ENCODE assay signal across 1 cellular context in the genomic region with DNA sequence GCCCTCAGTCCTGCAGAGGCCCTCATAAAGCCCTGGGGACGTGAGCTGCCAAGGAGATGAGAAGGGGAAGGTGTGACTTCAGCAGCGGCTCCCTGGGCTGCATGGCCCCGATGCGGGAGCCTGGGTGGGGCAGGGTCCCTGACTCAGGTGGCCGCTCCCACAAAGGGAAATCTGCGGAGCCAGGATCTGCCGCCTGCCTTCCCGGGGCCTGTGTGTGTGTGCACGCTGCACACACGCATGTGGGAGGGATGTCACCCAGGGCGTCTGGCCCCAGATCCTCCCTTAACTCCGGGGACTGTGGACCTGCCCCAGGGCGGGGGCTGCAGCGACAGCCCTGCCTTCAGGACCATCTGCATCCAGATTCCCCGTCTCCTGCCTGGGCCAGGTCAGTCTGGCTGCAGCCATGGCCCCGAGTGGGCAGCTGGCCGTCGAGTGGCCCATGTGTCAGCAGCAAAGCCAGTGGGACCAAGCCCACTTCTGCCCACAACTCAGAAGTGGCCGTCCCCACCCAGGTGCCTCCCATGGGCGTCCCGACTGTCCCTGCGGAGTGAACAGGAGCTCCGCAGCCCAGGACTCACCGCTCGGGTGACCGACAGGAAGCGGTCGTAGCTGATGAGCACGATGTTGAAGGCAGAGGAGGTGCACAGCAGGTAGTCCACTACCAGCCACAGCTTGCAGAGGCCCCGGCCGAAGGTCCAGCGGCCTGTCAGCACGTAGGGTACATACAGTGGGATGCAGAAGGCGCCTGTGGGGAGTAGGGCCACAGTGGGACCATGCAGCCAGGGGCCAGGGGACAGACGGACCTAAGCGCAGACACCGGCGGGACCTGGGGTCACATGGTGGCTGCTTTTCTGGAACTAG.
TF ChIP-seq lines count a peak whose summit lies in the region.

No MANE protein-coding gene starts in this region.

TF ChIP-seq in endothelial cell of umbilical vein, 7 proteins besides CTCF, POLR2A, EP300 and RAD21:
- peak; percentile 7 for TF ChIP-seq EZH2 (IDR thresholded peaks at IDR 0.05; ENCODE audit: borderline replicate concordance, low read depth, low read length, severe bottlenecking)
- no peak for TF ChIP-seq MYC (IDR thresholded peaks at IDR 0.05; ENCODE audit: low read depth, low read length)
